In genomic region chr15:43792761-43793493, GRCh38 we compare ENCODE assay signal across 8 cellular contexts. TPM values are rescaled to one million over a fixed set of nuclear protein-coding genes. Genes with fewer than 3 reads are reported as not detected.
DNase-seq lines count a peak whose midpoint lies in the region; ATAC-seq and TF ChIP-seq lines count a peak whose summit lies in the region.

No MANE protein-coding gene starts in this region.

- H3K27me3 ChIP-seq in BJ (ENCODE audit: control insufficient read depth, insufficient read depth, low read length) (no peaks in the 10 kb centered on the region), neutrophil (no peaks in the 10 kb centered on the region)

- TF ChIP-seq CTCF in BJ (IDR thresholded peaks at IDR 0.05; ENCODE audit: insufficient read depth, low read depth, low read length) (peak; percentile 29; the same call in 1 of the 2 replicates), fibroblast of pulmonary artery (IDR thresholded peaks at IDR 0.05; ENCODE audit: low read length, missing control alignments) (peak; percentile 9), neutrophil (IDR thresholded peaks at IDR 0.05) (no peak)

- no peak for DNase-seq in BJ (ENCODE audit: low read depth)
- peak; percentile 51 for DNase-seq in HT-29 (ENCODE audit: low spot score)
- DNase-seq in activated CD8-positive, alpha-beta memory T cell treated with anti-CD3 and anti-CD28 coated beads, Interleukin-2, amount 50 U/mL, for 48 hours, result peak; percentile 62
- peak; percentile 40 for DNase-seq in fibroblast of pulmonary artery (ENCODE audit: low read depth)
- DNase-seq in G401 (ENCODE audit: low spot score), result no peak
- DNase-seq in amniotic stem cell (lab: John Stamatoyannopoulos, UW), result no peak

- H3K9me3 ChIP-seq in neutrophil, result no peaks in the 10 kb centered on the region

- peak overlapping the region; percentile 91 for H3K27ac ChIP-seq in neutrophil

- in situ Hi-C loops in G401 (cut with HindIII; ENCODE audit: low sequenced_read_pairs), result no loop called here

- H3K36me3 ChIP-seq in BJ (ENCODE audit: control insufficient read depth, insufficient read depth, low read length) (peaks cover 23% of the 10 kb centered on the region), neutrophil (peaks cover 40% of the 10 kb centered on the region)

- POLR2A ChIA-PET in BJ (lab: Charles Lee), result no interaction called here

- H3K4me1 ChIP-seq in neutrophil (ENCODE audit: control insufficient read depth in 1 of 2, insufficient read depth in 1 of 2, low read depth in 1 of 2, low read length in 1 of 2), result peaks cover 14 to 26% of the 10 kb centered on the region in 2 experiments

- ATAC-seq in HG02981 (IDR thresholded peaks at IDR 0.05; ENCODE audit: unreplicated experiment), result no peak

- H3K4me3 ChIP-seq in BJ (ENCODE audit: low read depth, low read length), result peak overlapping the region; percentile 89
- H3K4me3 ChIP-seq in fibroblast of pulmonary artery (replicated peaks; ENCODE audit: low read depth, low read length), result peak overlapping the region; percentile 100
- H3K4me3 ChIP-seq in neutrophil (ENCODE audit: low read depth in 1 of 2, low read length in 1 of 2), result peak overlapping the region; percentile 91 to 94

- CTCF ChIA-PET in BJ (lab: Yijun Ruan, JAX), result interaction anchor here (2.8 kb wide), 1 partner anchor 16 kb away, joined by 11 read pairs; the partner anchor contains the start of gene ELL3

RNA-seq across cellular contexts. Expression of gene SERF2, which starts 0.8 kb away (rescaled TPM):
- polyA plus RNA-seq in BJ (2011; rRNA removed), result 848 and 929 TPM in 2 replicates
- 367 and 640 TPM in 2 replicates for polyA minus RNA-seq in BJ (2011; rRNA and poly(A)+ RNA removed)
- total RNA-seq in HT-29 (2014; rRNA removed; shearing (Covaris generic)), result 758 and 789 TPM in 2 replicates
- 1,258 and 1,589 TPM in 2 replicates for total RNA-seq in G401 (2014; rRNA removed; shearing (Covaris generic))

RNA-seq across cellular contexts. Expression of gene SERINC4, which starts 7.1 kb away (rescaled TPM):
- 0.04 TPM in 1 of 2 replicates, not detected in the other for polyA plus RNA-seq in BJ (2011; rRNA removed)
- polyA minus RNA-seq in BJ (2011; rRNA and poly(A)+ RNA removed), result not detected in 2 replicates
- not detected in 2 replicates for total RNA-seq in HT-29 (2014; rRNA removed; shearing (Covaris generic))
- not detected in 2 replicates for total RNA-seq in G401 (2014; rRNA removed; shearing (Covaris generic))

RNA-seq across cellular contexts. Expression of gene HYPK, which starts 7.5 kb away (rescaled TPM):
- polyA plus RNA-seq in BJ (2011; rRNA removed), result 3.4 and 7.8 TPM in 2 replicates
- 3.3 and 6.0 TPM in 2 replicates for polyA minus RNA-seq in BJ (2011; rRNA and poly(A)+ RNA removed)
- 16.9 and 18.8 TPM in 2 replicates for total RNA-seq in HT-29 (2014; rRNA removed; shearing (Covaris generic))
- total RNA-seq in G401 (2014; rRNA removed; shearing (Covaris generic)), result 2.2 and 2.6 TPM in 2 replicates

RNA-seq across cellular contexts. Expression of gene ELL3, which starts 16.2 kb away (rescaled TPM):
- 1.2 and 2.0 TPM in 2 replicates for polyA plus RNA-seq in BJ (2011; rRNA removed)
- 2.8 and 3.0 TPM in 2 replicates for polyA minus RNA-seq in BJ (2011; rRNA and poly(A)+ RNA removed)
- 94.9 and 101 TPM in 2 replicates for total RNA-seq in HT-29 (2014; rRNA removed; shearing (Covaris generic))
- total RNA-seq in G401 (2014; rRNA removed; shearing (Covaris generic)), result 44.6 and 51.2 TPM in 2 replicates

RNA-seq across cellular contexts. Expression of gene MFAP1, which starts 31.6 kb away (rescaled TPM):
- 13.1 and 23.4 TPM in 2 replicates for polyA plus RNA-seq in BJ (2011; rRNA removed)
- polyA minus RNA-seq in BJ (2011; rRNA and poly(A)+ RNA removed), result 9.9 and 10.3 TPM in 2 replicates
- 10.9 TPM in 2 replicates for total RNA-seq in HT-29 (2014; rRNA removed; shearing (Covaris generic))
- 11.9 and 12.3 TPM in 2 replicates for total RNA-seq in G401 (2014; rRNA removed; shearing (Covaris generic))

Comparison
In these comparisons a context has a peak if more than half of its experiments do, and no peak if none do; other contexts are left out.
1. DNase-seq: peak in HT-29 (single experiment), activated CD8-positive, alpha-beta memory T cell treated with anti-CD3 and anti-CD28 coated beads, Interleukin-2, amount 50 U/mL, for 48 hours (single experiment) and fibroblast of pulmonary artery (single experiment); none in BJ (single experiment), G401 (single experiment) and amniotic stem cell (single experiment).
2. Peak in every context shown above with its lines, with median percentiles within 50 percentile points of each other: H3K4me3 ChIP-seq.